ENCODE assay signal across 3 cellular contexts in the genomic region with DNA sequence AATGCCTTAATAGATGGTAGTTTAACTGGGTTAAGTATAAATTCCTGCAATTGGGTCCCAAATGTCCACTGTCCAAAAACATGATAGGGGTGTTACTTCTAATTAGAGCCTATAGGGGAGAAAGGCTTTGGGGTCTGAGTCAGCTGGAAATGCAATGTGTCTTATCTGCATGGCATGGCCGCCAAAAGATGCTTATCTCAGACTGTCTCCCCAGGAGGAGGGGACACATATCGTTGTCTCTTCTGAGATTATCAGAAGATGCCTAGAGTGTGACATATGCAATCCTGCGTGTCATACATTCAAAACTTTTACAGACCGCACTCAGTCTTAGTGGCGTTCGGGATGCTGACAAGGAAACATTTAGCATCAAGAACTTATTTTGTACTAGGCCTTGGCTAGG.
"Had no signal": no experiment of that assay in that cellular context is flagged by ENCODE, and none has a peak within 500 bp of the region (broad histone marks: within the 10 kb centered on the region; RNA-seq: fewer than 3 reads in every experiment).

No MANE protein-coding gene starts in this region.

- DNase-seq: GDM1, GF-D8 had no signal

- H3K4me3 ChIP-seq: GM12878 had no signal
